ENCODE assay signal across 8 cellular contexts in the genomic region with DNA sequence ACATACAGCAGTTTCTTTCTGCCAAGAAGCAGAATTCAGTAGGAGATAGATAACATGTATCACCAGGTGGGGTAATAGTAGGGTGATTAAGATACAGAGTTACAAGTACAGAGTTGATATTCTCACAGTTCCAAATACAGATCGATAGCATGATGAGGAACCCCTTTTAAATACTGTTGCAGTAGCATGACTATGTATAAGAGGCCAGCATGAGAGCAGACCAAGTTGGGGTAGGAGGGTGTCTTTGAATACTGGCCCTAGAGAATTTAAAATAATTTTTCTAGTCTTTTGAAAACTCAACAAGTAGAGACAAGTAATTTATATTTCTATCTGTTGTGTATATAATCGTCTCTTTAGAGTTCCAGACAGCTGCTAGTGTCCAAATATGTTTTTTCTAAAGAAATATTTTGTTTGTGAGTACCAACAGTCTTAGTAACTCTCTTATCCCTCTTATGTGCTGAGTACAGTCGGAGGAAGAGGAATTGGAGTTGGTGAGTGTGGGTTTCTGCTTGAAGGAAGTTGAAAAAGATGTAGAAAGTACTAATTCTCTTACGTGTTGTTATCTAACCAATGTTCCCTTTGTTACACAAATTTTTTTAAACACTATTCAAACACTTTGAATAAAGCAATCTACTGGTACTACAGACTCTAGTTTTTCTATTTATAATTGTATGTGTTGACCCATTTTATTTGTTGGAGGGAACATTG. TPM values are rescaled to one million over a fixed set of nuclear protein-coding genes. Genes with fewer than 3 reads are reported as not detected.
DNase-seq lines count a peak whose midpoint lies in the region; ATAC-seq, FAIRE-seq and TF ChIP-seq lines count a peak whose summit lies in the region.

No MANE protein-coding gene starts in this region.

- H3K36me3 ChIP-seq in OCI-LY1 (ENCODE audit: insufficient read depth, low read length) (no peaks in the 10 kb centered on the region), prostate gland (no peaks in the 10 kb centered on the region)

- TF ChIP-seq POLR2A in erythroblast (IDR thresholded peaks at IDR 0.05; ENCODE audit: low read length) (no peak), prostate gland (IDR thresholded peaks at IDR 0.05) (no peak)

- H2AFZ ChIP-seq in OCI-LY1 (ENCODE audit: low read length), result no peak overlapping the region

- peak overlapping the region; percentile 47 for H3K27ac ChIP-seq in OCI-LY1 (ENCODE audit: low read depth, low read length, poor library complexity, severe bottlenecking)
- H3K27ac ChIP-seq in prostate gland, result peak overlapping the region; percentile 8 to 53

- H3K4me1 ChIP-seq in OCI-LY1 (ENCODE audit: insufficient read depth, low read length, severe bottlenecking) (peaks cover 33% of the 10 kb centered on the region), prostate gland (replicated peaks) (no peaks in the 10 kb centered on the region)

- 52% methylated on average over 4 of the region's 4 CpGs for WGBS in prostate gland

- H3K9ac ChIP-seq in OCI-LY1 (ENCODE audit: low read length), result no peak overlapping the region

- no peak for TF ChIP-seq CTCF in OCI-LY1 (IDR thresholded peaks at IDR 0.05; ENCODE audit: low read length)
- TF ChIP-seq CTCF in prostate gland (IDR thresholded peaks at IDR 0.05), result no peak
- no peak for TF ChIP-seq CTCF in GM20000 (IDR thresholded peaks at IDR 0.05; ENCODE audit: extremely low read depth, missing control alignments)

- peak; percentile 48 for FAIRE-seq in GM18507 (lab: Jason Lieb, UNC)

- no peaks in the 10 kb centered on the region for H3K9me2 ChIP-seq in OCI-LY1 (ENCODE audit: low read depth, low read length)

- no peaks in the 10 kb centered on the region for H3F3A ChIP-seq in OCI-LY1 (ENCODE audit: insufficient read depth, low read length)

- ATAC-seq in GM18511 (IDR thresholded peaks at IDR 0.05; ENCODE audit: unreplicated experiment), result no peak

- H3K4me3 ChIP-seq in OCI-LY1 (ENCODE audit: low read depth, low read length, poor library complexity, severe bottlenecking), result no peak overlapping the region
- no peak overlapping the region for H3K4me3 ChIP-seq in prostate gland

- intact Hi-C loops in prostate gland (cut with DNase I), result loop anchor here (5.0 to 10.0 kb wide), 3 partner anchors 136 to 598 kb away; partner anchors contain the start of genes MEF2A and SYNM

- no peak overlapping the region; the same call in 1 of the 2 replicates for H3K4me2 ChIP-seq in OCI-LY1 (ENCODE audit: low read length)

- no peaks in the 10 kb centered on the region for H4K20me1 ChIP-seq in OCI-LY1 (ENCODE audit: insufficient read depth, low read length)

- DNase-seq in GM18507 (ENCODE audit: extremely low spot score, insufficient read length, low read depth) (no peak), erythroblast (lab: John Stamatoyannopoulos, UW) (peak; percentile 54 to 86), prostate gland (ENCODE audit: low spot score) (no peak), activated gamma-delta T cell treated with Interleukin-2 at 50 U/mL for 16 hours (no peak), GM20000 (ENCODE audit: low spot score) (no peak), hippocampal formation (lab: John Stamatoyannopoulos, UW) (no peak)

- H3K27me3 ChIP-seq in OCI-LY1 (ENCODE audit: insufficient read depth, low read length), result no peaks in the 10 kb centered on the region
- H3K27me3 ChIP-seq in prostate gland (replicated peaks; ENCODE audit: insufficient read depth), result no peaks in the 10 kb centered on the region

- H3K79me2 ChIP-seq in OCI-LY1 (ENCODE audit: insufficient read depth, low read length), result no peaks in the 10 kb centered on the region

- H3K9me3 ChIP-seq in OCI-LY1 (ENCODE audit: low read length) (no peaks in the 10 kb centered on the region), prostate gland (no peaks in the 10 kb centered on the region)

RNA-seq across cellular contexts. Expression of gene LYSMD4, which starts 30.2 kb away (rescaled TPM):
- total RNA-seq in prostate gland, result 10 to 100 TPM in 1 of 2 donors, 1 to 10 TPM in 1; 2.7 to 21.1 TPM

Comparison
In these comparisons a context has a peak if more than half of its experiments do, and no peak if none do; other contexts are left out.
1. DNase-seq: peak in erythroblast (2 of 2); none in GM18507 (single experiment), prostate gland (single experiment), activated gamma-delta T cell treated with Interleukin-2 at 50 U/mL for 16 hours (single experiment), GM20000 (single experiment) and hippocampal formation (0 of 2).